In genomic region chr3:193096076-193096475, GRCh38 we compare ENCODE assay signal across 27 cellular contexts.
"Had no signal": no experiment of that assay in that cellular context is flagged by ENCODE, and none has a peak within 500 bp of the region (broad histone marks: within the 10 kb centered on the region; RNA-seq: fewer than 3 reads in every experiment).

No MANE protein-coding gene starts in this region.

- H3K27ac ChIP-seq: adrenal gland, SJSA1 had no signal

- H3K36me3 Mint-ChIP-seq: activated CD4-positive, alpha-beta memory T cell treated with anti-CD3 and anti-CD28 coated beads for 36 hours; brain had no signal

- FAIRE-seq: bronchial epithelial cell, TTC549 had no signal

- H3K9me3 ChIP-seq: adrenal gland, SJSA1, SK-N-SH had no signal

- H3K9me3 Mint-ChIP-seq: activated T-helper 1 cell treated with anti-CD3 and anti-CD28 coated beads, Interleukin-12 subunit alpha, Interleukin-12 subunit beta, Interleukin-2, Interleukin-4 antibody, amounts not matched to agents 30 ng/mL and 10 ng/mL and 1 ng/mL, durations not matched to agents 14 hours and 24 hours and 36 hours; T-helper 2 cell treated with Interferon-gamma antibody and Interleukin-4, amounts not matched to agents 5 μg/mL and 100 μg/mL, for 36 hours had no signal

- ATAC-seq: activated CD4-positive, alpha-beta T cell treated with anti-CD3 and anti-CD28 coated beads for 36 hours; activated CD4-positive, CD25-positive, alpha-beta regulatory T cell treated with anti-CD3 and anti-CD28 coated beads, Interleukin-2, amount 50 U/mL, for 24 hours; activated naive CD4-positive, alpha-beta T cell treated with anti-CD3 and anti-CD28 coated beads, Interleukin-2, amount 50 U/mL, for 72 hours; activated T-cell treated with anti-CD3 and anti-CD28 coated beads, Interleukin-2, amount 50 U/mL, for 4 hours; Panc1 had no signal

- H3K4me3 Mint-ChIP-seq: activated CD4-positive, alpha-beta memory T cell treated with anti-CD3 and anti-CD28 coated beads for 36 hours; activated CD4-positive, alpha-beta T cell treated with anti-CD3 and anti-CD28 coated beads for 36 hours; activated CD4-positive, alpha-beta T cell treated with anti-CD3 and anti-CD28 coated beads, Interleukin-2, amount 10 ng/mL, durations not matched to agents 7 days and 5 days; activated naive CD4-positive, alpha-beta T cell treated with anti-CD3 and anti-CD28 coated beads for 36 hours; activated T-cell treated with anti-CD3 and anti-CD28 coated beads, Interleukin-2, amount 50 U/mL, for 4 hours; activated T-helper 1 cell treated with anti-CD3 and anti-CD28 coated beads, Interleukin-12 subunit alpha, Interleukin-12 subunit beta, Interleukin-2, Interleukin-4 antibody, amounts not matched to agents 30 ng/mL and 10 ng/mL and 1 ng/mL, durations not matched to agents 14 hours and 24 hours and 36 hours; brain; central memory CD8-positive, alpha-beta T cell; T-helper 1 cell treated with Interleukin-12 subunit alpha and Interleukin-12 subunit beta and Interleukin-4 antibody, amounts not matched to agents 30 μg/mL and 1 μg/mL, for 36 hours; T-helper 2 cell treated with Interferon-gamma antibody and Interleukin-4, amounts not matched to agents 5 μg/mL and 100 μg/mL, for 36 hours had no signal

- H3K4me1 Mint-ChIP-seq: activated CD4-positive, alpha-beta T cell treated with anti-CD3 and anti-CD28 coated beads for 36 hours; activated CD4-positive, alpha-beta T cell treated with anti-CD3 and anti-CD28 coated beads, Interleukin-2, amount 10 ng/mL, durations not matched to agents 7 days and 5 days; central memory CD8-positive, alpha-beta T cell had no signal

- H3K27me3 ChIP-seq: adrenal gland, SJSA1 had no signal

- H3K27ac Mint-ChIP-seq: activated CD4-positive, alpha-beta memory T cell treated with anti-CD3 and anti-CD28 coated beads for 36 hours; activated CD4-positive, alpha-beta T cell treated with anti-CD3 and anti-CD28 coated beads for 36 hours; activated CD4-positive, alpha-beta T cell treated with anti-CD3 and anti-CD28 coated beads, Interleukin-2, amount 10 ng/mL, durations not matched to agents 7 days and 5 days; activated naive CD4-positive, alpha-beta T cell treated with anti-CD3 and anti-CD28 coated beads for 36 hours; activated naive CD4-positive, alpha-beta T cell treated with anti-CD3 and anti-CD28 coated beads, Interleukin-2, amount 50 U/mL, for 72 hours; activated T-helper 1 cell treated with anti-CD3 and anti-CD28 coated beads, Interleukin-12 subunit alpha, Interleukin-12 subunit beta, Interleukin-2, Interleukin-4 antibody, amounts not matched to agents 30 ng/mL and 10 ng/mL and 1 ng/mL, durations not matched to agents 14 hours and 24 hours and 36 hours; T-helper 1 cell treated with Interleukin-12 subunit alpha and Interleukin-12 subunit beta and Interleukin-4 antibody, amounts not matched to agents 30 μg/mL and 1 μg/mL, for 36 hours; T-helper 2 cell treated with Interferon-gamma antibody and Interleukin-4, amounts not matched to agents 5 μg/mL and 100 μg/mL, for 36 hours had no signal

- H3K36me3 ChIP-seq: adrenal gland, SJSA1 had no signal

- H3K27me3 Mint-ChIP-seq: activated CD4-positive, alpha-beta memory T cell treated with anti-CD3 and anti-CD28 coated beads for 36 hours; activated CD4-positive, alpha-beta T cell treated with anti-CD3 and anti-CD28 coated beads for 36 hours; activated CD4-positive, alpha-beta T cell treated with anti-CD3 and anti-CD28 coated beads, Interleukin-2, amount 10 ng/mL, durations not matched to agents 7 days and 5 days; central memory CD8-positive, alpha-beta T cell had no signal

- H3K4me1 ChIP-seq: adrenal gland, SJSA1 had no signal

- DNase-seq: activated CD4-positive, alpha-beta memory T cell treated with anti-CD3 and anti-CD28 coated beads for 36 hours; activated CD4-positive, alpha-beta T cell treated with anti-CD3 and anti-CD28 coated beads for 36 hours; activated CD4-positive, alpha-beta T cell treated with anti-CD3 and anti-CD28 coated beads, Interleukin-2, amount 10 ng/mL, durations not matched to agents 7 days and 5 days; activated CD8-positive, alpha-beta memory T cell treated with anti-CD3 and anti-CD28 coated beads, Interleukin-2, amount 50 U/mL, for 4 hours; activated gamma-delta T cell treated with Interleukin-2 at 50 U/mL for 16 hours; activated naive CD4-positive, alpha-beta T cell treated with anti-CD3 and anti-CD28 coated beads for 36 hours; activated T-cell treated with anti-CD3 and anti-CD28 coated beads for 4 hours; activated T-cell treated with anti-CD3 and anti-CD28 coated beads, Interleukin-2, amount 50 U/mL, for 4 hours; adrenal gland; Karpas-422; KBM-7; NCI-H1417 treated with DMSO at 0.1 percent for 48 hours; NCI-H345; NCI-H748 treated with DMSO at 0.1 percent for 48 hours; SHP77; SK-N-SH had no signal

- H3K4me3 ChIP-seq: adrenal gland, SJSA1 had no signal
